ENCODE assay signal across 1 cellular context in the genomic region with DNA sequence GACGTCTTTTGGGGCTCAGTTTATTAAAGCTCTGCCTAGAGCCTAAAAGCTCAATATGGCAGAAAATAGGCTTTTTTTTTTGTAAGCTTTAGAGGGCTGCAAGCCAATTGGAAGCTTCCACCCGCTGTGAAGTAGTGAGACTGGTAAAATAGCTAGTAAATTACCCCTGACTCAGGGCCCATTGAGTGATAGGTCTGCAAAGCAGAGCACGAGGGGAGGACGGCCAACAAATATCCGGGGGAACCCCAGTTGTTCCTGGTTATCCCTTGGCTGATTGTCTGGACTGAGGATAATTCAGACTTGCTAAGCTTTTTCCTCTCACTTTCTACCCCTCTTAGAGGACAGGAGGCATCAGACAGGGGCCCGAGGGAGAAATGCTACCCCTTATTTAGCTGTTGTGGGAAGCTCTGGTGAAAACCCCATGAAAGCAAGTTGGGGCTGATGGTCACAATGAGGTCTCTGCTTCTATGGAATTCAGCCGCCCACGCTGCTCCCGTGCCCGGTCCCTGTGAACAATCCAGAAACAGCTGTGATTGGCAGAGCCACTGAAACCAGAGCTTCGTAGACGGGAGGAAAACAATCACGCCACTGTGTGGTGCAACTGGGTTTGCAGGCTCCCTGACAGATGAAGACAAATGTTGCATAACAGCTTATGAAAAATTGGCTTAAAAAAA.
TF ChIP-seq lines count a peak whose summit lies in the region.

No MANE protein-coding gene starts in this region.

TF ChIP-seq in H1, 55 proteins besides CTCF, POLR2A, EP300 and RAD21 (continued from another document):
- TF ChIP-seq, protein P1, sequence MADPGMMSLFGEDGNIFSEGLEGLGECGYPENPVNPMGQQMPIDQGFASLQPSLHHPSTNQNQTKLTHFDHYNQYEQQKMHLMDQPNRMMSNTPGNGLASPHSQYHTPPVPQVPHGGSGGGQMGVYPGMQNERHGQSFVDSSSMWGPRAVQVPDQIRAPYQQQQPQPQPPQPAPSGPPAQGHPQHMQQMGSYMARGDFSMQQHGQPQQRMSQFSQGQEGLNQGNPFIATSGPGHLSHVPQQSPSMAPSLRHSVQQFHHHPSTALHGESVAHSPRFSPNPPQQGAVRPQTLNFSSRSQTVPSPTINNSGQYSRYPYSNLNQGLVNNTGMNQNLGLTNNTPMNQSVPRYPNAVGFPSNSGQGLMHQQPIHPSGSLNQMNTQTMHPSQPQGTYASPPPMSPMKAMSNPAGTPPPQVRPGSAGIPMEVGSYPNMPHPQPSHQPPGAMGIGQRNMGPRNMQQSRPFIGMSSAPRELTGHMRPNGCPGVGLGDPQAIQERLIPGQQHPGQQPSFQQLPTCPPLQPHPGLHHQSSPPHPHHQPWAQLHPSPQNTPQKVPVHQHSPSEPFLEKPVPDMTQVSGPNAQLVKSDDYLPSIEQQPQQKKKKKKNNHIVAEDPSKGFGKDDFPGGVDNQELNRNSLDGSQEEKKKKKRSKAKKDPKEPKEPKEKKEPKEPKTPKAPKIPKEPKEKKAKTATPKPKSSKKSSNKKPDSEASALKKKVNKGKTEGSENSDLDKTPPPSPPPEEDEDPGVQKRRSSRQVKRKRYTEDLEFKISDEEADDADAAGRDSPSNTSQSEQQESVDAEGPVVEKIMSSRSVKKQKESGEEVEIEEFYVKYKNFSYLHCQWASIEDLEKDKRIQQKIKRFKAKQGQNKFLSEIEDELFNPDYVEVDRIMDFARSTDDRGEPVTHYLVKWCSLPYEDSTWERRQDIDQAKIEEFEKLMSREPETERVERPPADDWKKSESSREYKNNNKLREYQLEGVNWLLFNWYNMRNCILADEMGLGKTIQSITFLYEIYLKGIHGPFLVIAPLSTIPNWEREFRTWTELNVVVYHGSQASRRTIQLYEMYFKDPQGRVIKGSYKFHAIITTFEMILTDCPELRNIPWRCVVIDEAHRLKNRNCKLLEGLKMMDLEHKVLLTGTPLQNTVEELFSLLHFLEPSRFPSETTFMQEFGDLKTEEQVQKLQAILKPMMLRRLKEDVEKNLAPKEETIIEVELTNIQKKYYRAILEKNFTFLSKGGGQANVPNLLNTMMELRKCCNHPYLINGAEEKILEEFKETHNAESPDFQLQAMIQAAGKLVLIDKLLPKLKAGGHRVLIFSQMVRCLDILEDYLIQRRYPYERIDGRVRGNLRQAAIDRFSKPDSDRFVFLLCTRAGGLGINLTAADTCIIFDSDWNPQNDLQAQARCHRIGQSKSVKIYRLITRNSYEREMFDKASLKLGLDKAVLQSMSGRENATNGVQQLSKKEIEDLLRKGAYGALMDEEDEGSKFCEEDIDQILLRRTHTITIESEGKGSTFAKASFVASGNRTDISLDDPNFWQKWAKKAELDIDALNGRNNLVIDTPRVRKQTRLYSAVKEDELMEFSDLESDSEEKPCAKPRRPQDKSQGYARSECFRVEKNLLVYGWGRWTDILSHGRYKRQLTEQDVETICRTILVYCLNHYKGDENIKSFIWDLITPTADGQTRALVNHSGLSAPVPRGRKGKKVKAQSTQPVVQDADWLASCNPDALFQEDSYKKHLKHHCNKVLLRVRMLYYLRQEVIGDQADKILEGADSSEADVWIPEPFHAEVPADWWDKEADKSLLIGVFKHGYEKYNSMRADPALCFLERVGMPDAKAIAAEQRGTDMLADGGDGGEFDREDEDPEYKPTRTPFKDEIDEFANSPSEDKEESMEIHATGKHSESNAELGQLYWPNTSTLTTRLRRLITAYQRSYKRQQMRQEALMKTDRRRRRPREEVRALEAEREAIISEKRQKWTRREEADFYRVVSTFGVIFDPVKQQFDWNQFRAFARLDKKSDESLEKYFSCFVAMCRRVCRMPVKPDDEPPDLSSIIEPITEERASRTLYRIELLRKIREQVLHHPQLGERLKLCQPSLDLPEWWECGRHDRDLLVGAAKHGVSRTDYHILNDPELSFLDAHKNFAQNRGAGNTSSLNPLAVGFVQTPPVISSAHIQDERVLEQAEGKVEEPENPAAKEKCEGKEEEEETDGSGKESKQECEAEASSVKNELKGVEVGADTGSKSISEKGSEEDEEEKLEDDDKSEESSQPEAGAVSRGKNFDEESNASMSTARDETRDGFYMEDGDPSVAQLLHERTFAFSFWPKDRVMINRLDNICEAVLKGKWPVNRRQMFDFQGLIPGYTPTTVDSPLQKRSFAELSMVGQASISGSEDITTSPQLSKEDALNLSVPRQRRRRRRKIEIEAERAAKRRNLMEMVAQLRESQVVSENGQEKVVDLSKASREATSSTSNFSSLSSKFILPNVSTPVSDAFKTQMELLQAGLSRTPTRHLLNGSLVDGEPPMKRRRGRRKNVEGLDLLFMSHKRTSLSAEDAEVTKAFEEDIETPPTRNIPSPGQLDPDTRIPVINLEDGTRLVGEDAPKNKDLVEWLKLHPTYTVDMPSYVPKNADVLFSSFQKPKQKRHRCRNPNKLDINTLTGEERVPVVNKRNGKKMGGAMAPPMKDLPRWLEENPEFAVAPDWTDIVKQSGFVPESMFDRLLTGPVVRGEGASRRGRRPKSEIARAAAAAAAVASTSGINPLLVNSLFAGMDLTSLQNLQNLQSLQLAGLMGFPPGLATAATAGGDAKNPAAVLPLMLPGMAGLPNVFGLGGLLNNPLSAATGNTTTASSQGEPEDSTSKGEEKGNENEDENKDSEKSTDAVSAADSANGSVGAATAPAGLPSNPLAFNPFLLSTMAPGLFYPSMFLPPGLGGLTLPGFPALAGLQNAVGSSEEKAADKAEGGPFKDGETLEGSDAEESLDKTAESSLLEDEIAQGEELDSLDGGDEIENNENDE (IDR thresholded peaks at IDR 0.05; ENCODE audit: insufficient replicate concordance, low read length) = no peak
- TF ChIP-seq TCF12 (IDR thresholded peaks at IDR 0.05; ENCODE audit: low read depth, low read length) = no peak
- no peak for TF ChIP-seq TAF1 (IDR thresholded peaks at IDR 0.05; ENCODE audit: low read depth, low read length)
- TF ChIP-seq PHF8 (conservative IDR thresholded peaks at IDR 0.05; ENCODE audit: low read depth, low read length) = no peak
- TF ChIP-seq CBX8 (IDR thresholded peaks at IDR 0.05; ENCODE audit: borderline replicate concordance, low read depth, low read length) = no peak
- TF ChIP-seq SRF (IDR thresholded peaks at IDR 0.05; ENCODE audit: low read depth, low read length) = no peak
- TF ChIP-seq SIX5 (IDR thresholded peaks at IDR 0.05; ENCODE audit: low read depth, low read length) = no peak
- TF ChIP-seq, protein P2, sequence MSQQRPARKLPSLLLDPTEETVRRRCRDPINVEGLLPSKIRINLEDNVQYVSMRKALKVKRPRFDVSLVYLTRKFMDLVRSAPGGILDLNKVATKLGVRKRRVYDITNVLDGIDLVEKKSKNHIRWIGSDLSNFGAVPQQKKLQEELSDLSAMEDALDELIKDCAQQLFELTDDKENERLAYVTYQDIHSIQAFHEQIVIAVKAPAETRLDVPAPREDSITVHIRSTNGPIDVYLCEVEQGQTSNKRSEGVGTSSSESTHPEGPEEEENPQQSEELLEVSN (IDR thresholded peaks at IDR 0.05) = no peak
- TF ChIP-seq EZH2 (IDR thresholded peaks at IDR 0.05; ENCODE audit: low read depth, low read length, severe bottlenecking) = no peak
- TF ChIP-seq CEBPB (IDR thresholded peaks at IDR 0.05; ENCODE audit: low read depth, low read length) = peak; percentile 42; the same call in 1 of the 2 replicates
- peak; percentile 87 for TF ChIP-seq EGR1 (IDR thresholded peaks at IDR 0.05; ENCODE audit: borderline replicate concordance, low read depth, low read length)
- TF ChIP-seq RFX5 (IDR thresholded peaks at IDR 0.05; ENCODE audit: borderline replicate concordance, low read depth, low read length) = no peak
